Comparison of ENCODE assay signal across 18 cellular contexts in the genomic region with DNA sequence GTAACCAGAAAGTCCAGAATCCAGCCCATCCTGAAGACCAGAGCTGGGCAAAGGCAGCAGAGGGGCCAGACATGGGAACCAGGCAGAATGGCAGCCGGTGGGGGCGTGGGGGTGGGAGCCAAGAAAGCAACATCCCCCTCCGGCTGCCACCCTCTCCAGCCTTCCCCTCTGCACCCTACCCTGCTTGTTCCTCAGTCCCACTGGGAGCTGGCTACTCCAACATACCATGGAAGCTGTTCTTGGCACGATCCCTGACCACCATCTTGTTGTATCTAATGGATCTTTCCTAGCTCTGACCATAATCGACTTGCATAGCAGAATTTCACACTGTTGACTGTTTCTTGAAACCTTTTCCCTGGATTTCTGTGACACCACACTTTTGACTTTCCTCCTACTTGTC. TPM values are rescaled to one million over a fixed set of nuclear protein-coding genes. Genes with fewer than 3 reads are reported as not detected.
A peak's percentile ranks its signal among the peaks of the same experiment; 100 is the strongest.
DNase-seq lines count a peak whose midpoint lies in the region; ATAC-seq and TF ChIP-seq lines count a peak whose summit lies in the region.
"Had no signal": no experiment of that assay in that cellular context is flagged by ENCODE, and none has a peak within 500 bp of the region (broad histone marks: within the 10 kb centered on the region; RNA-seq: fewer than 3 reads in every experiment).

No MANE protein-coding gene starts in this region.

- H3K4me3 ChIP-seq in HEK293 (ENCODE audit: low read depth, low read length): no peak overlapping the region
- H3K4me3 ChIP-seq: MG63, PC-9 had no signal

- H3K27me3 Mint-ChIP-seq in T-cell (no peaks in the 10 kb centered on the region), memory B cell (no peaks in the 10 kb centered on the region)
- no peaks in the 10 kb centered on the region for H3K27me3 Mint-ChIP-seq in stimulated activated naive B cell treated with anti-CD40 and anti-IgM and Interleukin-4, amounts not matched to agents 10 μg/mL and 1 μg/mL and 100 μg/mL, for 72 hours

- POLR2A ChIA-PET in HEK293 (lab: Yijun Ruan, JAX): no interaction called here
- POLR2A ChIA-PET in T-cell (lab: Charles Lee): no interaction called here

- CTCF ChIA-PET in HEK293 (lab: Yijun Ruan, JAX): no interaction called here
- CTCF ChIA-PET in T-cell (lab: Charles Lee): no interaction called here

- H3K36me3 ChIP-seq in HEK293 (ENCODE audit: control insufficient read depth in 2 of 2, insufficient read depth in 1 of 2, low read length in 2 of 2): peaks cover 0 to 71% of the 10 kb centered on the region in 2 experiments; a peak in 2 of 3 replicates
- H3K36me3 ChIP-seq: BE2C had no signal

- H3K36me3 Mint-ChIP-seq in T-cell (peaks cover 63% of the 10 kb centered on the region), memory B cell (peaks cover 19% of the 10 kb centered on the region)
- H3K36me3 Mint-ChIP-seq in stimulated activated naive B cell treated with anti-CD40 and anti-IgM and Interleukin-4, amounts not matched to agents 10 μg/mL and 1 μg/mL and 100 μg/mL, for 72 hours: peaks cover 64 to 81% of the 10 kb centered on the region in 2 donors

- H3K4me1 Mint-ChIP-seq in T-cell: peaks cover 30 to 37% (median 33%) of the 10 kb centered on the region in 3 donors
- peaks cover 10% of the 10 kb centered on the region for H3K4me1 Mint-ChIP-seq in memory B cell
- peaks cover 27 to 37% of the 10 kb centered on the region in 2 donors for H3K4me1 Mint-ChIP-seq in stimulated activated naive B cell treated with anti-CD40 and anti-IgM and Interleukin-4, amounts not matched to agents 10 μg/mL and 1 μg/mL and 100 μg/mL, for 72 hours

- H3K27ac ChIP-seq in HEK293 (ENCODE audit: extremely low read depth, low read depth, low read length): no peak overlapping the region
- H3K27ac ChIP-seq: KMS-11, PC-9 had no signal

- H3K9me3 Mint-ChIP-seq in T-cell (peaks cover 0 to 3% (median 0%) of the 10 kb centered on the region in 3 donors), memory B cell (no peaks in the 10 kb centered on the region)
- H3K9me3 Mint-ChIP-seq in stimulated activated naive B cell treated with anti-CD40 and anti-IgM and Interleukin-4, amounts not matched to agents 10 μg/mL and 1 μg/mL and 100 μg/mL, for 72 hours: peaks cover 0 to 3% of the 10 kb centered on the region in 2 donors
- H3K9me3 Mint-ChIP-seq: CD8-positive, alpha-beta T cell had no signal

- H3K4me1 ChIP-seq in HEK293 (ENCODE audit: control insufficient read depth, insufficient read depth, low read length): no peaks in the 10 kb centered on the region
- H3K4me1 ChIP-seq: BE2C had no signal

- H3K4me3 Mint-ChIP-seq in T-cell (no peak overlapping the region), memory B cell (no peak overlapping the region)
- peak overlapping the region in 1 of 2 donors; percentile 0 for H3K4me3 Mint-ChIP-seq in stimulated activated naive B cell treated with anti-CD40 and anti-IgM and Interleukin-4, amounts not matched to agents 10 μg/mL and 1 μg/mL and 100 μg/mL, for 72 hours
- H3K4me3 Mint-ChIP-seq: CD8-positive, alpha-beta T cell had no signal

- H3K27ac Mint-ChIP-seq in T-cell: peak overlapping the region; percentile 42 to 79
- H3K27ac Mint-ChIP-seq in memory B cell: peak overlapping the region; percentile 85
- peak overlapping the region; percentile 76 for H3K27ac Mint-ChIP-seq in stimulated activated naive B cell treated with anti-CD40 and anti-IgM and Interleukin-4, amounts not matched to agents 10 μg/mL and 1 μg/mL and 100 μg/mL, for 72 hours
- H3K27ac Mint-ChIP-seq: CD8-positive, alpha-beta T cell had no signal

- DNase-seq in T-cell (no peak), memory B cell (ENCODE audit: low spot score in 2 of 2) (no peak), HUDEP-2 (lab: John Stamatoyannopoulos, UW; ENCODE audit: unreplicated experiment in 76 of 76) (no peak)
- DNase-seq in stimulated activated naive B cell treated with anti-CD40 and anti-IgM and Interleukin-4, amounts not matched to agents 10 μg/mL and 1 μg/mL and 100 μg/mL, for 72 hours: no peak
- DNase-seq in activated naive CD4-positive, alpha-beta T cell treated with anti-CD3 and anti-CD28 coated beads, Interleukin-2, amount 50 U/mL, for 16 hours: no peak
- DNase-seq: BE2C; CD8-positive, alpha-beta T cell; GDM1; GOT3; MG63; NCI-H1092; NCI-H2081 treated with DMSO at 0.1 percent for 48 hours; NCI-H510A treated with DMSO at 0.1 percent for 48 hours; PC-9 had no signal

- ATAC-seq in T-cell (replicated peaks in 1 of 4): no peak
- no peak for ATAC-seq in memory B cell (ENCODE audit: low read depth)
- ATAC-seq in stimulated activated naive B cell treated with anti-CD40 and anti-IgM and Interleukin-4, amounts not matched to agents 10 μg/mL and 1 μg/mL and 100 μg/mL, for 72 hours (replicated peaks): no peak
- ATAC-seq in GM21381 (IDR thresholded peaks at IDR 0.05; ENCODE audit: unreplicated experiment): no peak
- ATAC-seq: CD8-positive, alpha-beta T cell; HepG2 had no signal

- no peaks in the 10 kb centered on the region for H3K9me3 ChIP-seq in HEK293 (ENCODE audit: control insufficient read depth, insufficient read depth, low read depth, low read length)
- H3K9me3 ChIP-seq: BE2C had no signal

- no peak for TF ChIP-seq CTCF in HEK293 (tag by site-specific recombination; IDR thresholded peaks at IDR 0.05)

TF ChIP-seq in HEK293, 187 proteins besides CTCF, POLR2A, EP300 and RAD21:
- TF ChIP-seq ZNF112 (tag by site-specific recombination; IDR thresholded peaks at IDR 0.05) (no peak), ZNF677 (tag by site-specific recombination; IDR thresholded peaks at IDR 0.05) (peak; percentile 98), ZNF629 (tag by site-specific recombination; IDR thresholded peaks at IDR 0.05) (no peak), ZNF529 (tag by site-specific recombination; IDR thresholded peaks at IDR 0.05; ENCODE audit: insufficient replicate concordance) (no peak)
TF ChIP-seq in HEK293: peak in this region for 1.

RNA-seq across cellular contexts. Expression of a gene that starts 30.2 kb away (rescaled TPM):
- total RNA-seq in T-cell: 10 to 100 TPM; 21.9 to 42.1 (median 33.3) TPM

RNA-seq across cellular contexts. Expression of a gene that starts 38.9 kb away (rescaled TPM):
- 1 to 10 TPM; 2.1 to 7.7 (median 4.7) TPM for total RNA-seq in T-cell
